Comparison of ENCODE assay signal across 20 cellular contexts in the genomic region with DNA sequence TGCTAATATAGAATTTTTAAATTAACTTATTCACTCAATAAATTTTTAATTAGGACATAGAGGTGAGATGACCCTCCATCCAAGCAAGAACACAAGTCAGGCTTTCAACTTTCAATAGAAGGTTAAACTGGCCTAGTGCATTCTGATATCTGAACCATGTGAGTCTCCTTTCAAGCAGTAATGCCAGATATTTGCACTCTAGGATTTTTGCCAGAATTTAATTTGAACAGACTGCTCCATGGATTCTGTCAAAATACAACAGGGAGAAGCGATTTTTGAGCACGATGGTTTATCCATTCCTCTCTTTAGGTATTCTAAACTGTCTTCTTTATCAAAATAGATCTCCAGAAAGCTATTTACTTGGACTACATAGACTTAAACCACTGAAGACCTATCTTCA.
A peak's percentile ranks its signal among the peaks of the same experiment; 100 is the strongest.
DNase-seq lines count a peak whose midpoint lies in the region; ATAC-seq, FAIRE-seq and TF ChIP-seq lines count a peak whose summit lies in the region.
"Had no signal": no experiment of that assay in that cellular context is flagged by ENCODE, and none has a peak within 500 bp of the region (broad histone marks: within the 10 kb centered on the region; RNA-seq: fewer than 3 reads in every experiment).

No MANE protein-coding gene starts in this region.

- H3K9ac ChIP-seq in GM23248 = no peak overlapping the region
- H3K9ac ChIP-seq: parathyroid adenoma had no signal

- H3K36me3 Mint-ChIP-seq in immature natural killer cell = no peaks in the 10 kb centered on the region
- H3K36me3 Mint-ChIP-seq: activated CD8-positive, alpha-beta memory T cell treated with anti-CD3 and anti-CD28 coated beads, Interleukin-2, amount 10 ng/mL, durations not matched to agents 7 days and 5 days had no signal

- no peaks in the 10 kb centered on the region for H3K27me3 ChIP-seq in GM23248 (replicated peaks; ENCODE audit: insufficient read depth)
- no peaks in the 10 kb centered on the region for H3K27me3 ChIP-seq in esophagus muscularis mucosa
- no peaks in the 10 kb centered on the region for H3K27me3 ChIP-seq in pancreas
- peaks cover 3% of the 10 kb centered on the region for H3K27me3 ChIP-seq in effector memory CD4-positive, alpha-beta T cell (replicated peaks; ENCODE audit: control insufficient read depth, insufficient read depth, low read length, poor library complexity, severe bottlenecking)
- H3K27me3 ChIP-seq: colonic mucosa, SJCRH30 had no signal

- in situ Hi-C loops in GM23248 (cut with MboI) = loop anchor here (10.0 kb wide), 1 partner anchor 209 kb away; no protein-coding TSS in a partner anchor

- no peak for TF ChIP-seq POLR2A in esophagus muscularis mucosa (IDR thresholded peaks at IDR 0.05; ENCODE audit: low read depth)

- 24 to 33% methylated on average over 2 of the region's 2 CpGs for WGBS in GM23248 (ENCODE audit: low coverage in 1 of 2, low lambda C conversion rate in 2 of 2, missing lambda C conversion rate in 2 of 2), 2 experiments
- WGBS in esophagus muscularis mucosa = 21% methylated on average over 2 of the region's 2 CpGs
- WGBS in pancreas, 2 donors = 7 to 9% methylated on average over 2 of the region's 2 CpGs

- no peaks in the 10 kb centered on the region for H4K20me1 ChIP-seq in GM23248 (ENCODE audit: insufficient read depth)

- no peaks in the 10 kb centered on the region; the same call in 1 of the 2 replicates for H3F3A ChIP-seq in GM23248 (ENCODE audit: insufficient read depth)

- H3K9me3 ChIP-seq in GM23248 (ENCODE audit: low read depth) (no peaks in the 10 kb centered on the region), esophagus muscularis mucosa (no peaks in the 10 kb centered on the region), pancreas (no peaks in the 10 kb centered on the region)
- H3K9me3 ChIP-seq in effector memory CD4-positive, alpha-beta T cell (ENCODE audit: control insufficient read depth, low read length) = no peaks in the 10 kb centered on the region
- H3K9me3 ChIP-seq: colonic mucosa, SJCRH30 had no signal

- no peaks in the 10 kb centered on the region for H3K9me3 Mint-ChIP-seq in immature natural killer cell

- DNase-seq in GM23248 = peak; percentile 38
- peak; percentile 64 for DNase-seq in NCI-H69 (lab: John Stamatoyannopoulos, UW)
- no peak for DNase-seq in esophagus muscularis mucosa (ENCODE audit: extremely low spot score)
- DNase-seq in pancreas = no peak
- no peak for DNase-seq in left colon
- DNase-seq in immature natural killer cell = no peak
- DNase-seq in effector memory CD4-positive, alpha-beta T cell = no peak
- DNase-seq: activated CD4-positive, CD25-positive, alpha-beta regulatory T cell treated with anti-CD3 and anti-CD28 coated beads, Interleukin-2, amount 50 U/mL, for 72 hours; activated CD8-positive, alpha-beta memory T cell treated with anti-CD3 and anti-CD28 coated beads, Interleukin-2, amount 10 ng/mL, durations not matched to agents 7 days and 5 days; activated effector memory CD4-positive, alpha-beta T cell treated with Interleukin-2 at 50 U/mL for 16 hours; amygdala; colonic mucosa; NCI-H1048; NCI-H2227 treated with DMSO at 0.1 percent for 48 hours; small intestine; T1000 had no signal

- no peak overlapping the region for H3K4me3 Mint-ChIP-seq in immature natural killer cell
- H3K4me3 Mint-ChIP-seq: activated CD8-positive, alpha-beta memory T cell treated with anti-CD3 and anti-CD28 coated beads, Interleukin-2, amount 10 ng/mL, durations not matched to agents 7 days and 5 days had no signal

- H3K27ac ChIP-seq in GM23248 (no peak overlapping the region), esophagus muscularis mucosa (replicated peaks in 1 of 4) (peak overlapping the region; percentile 62 to 76 (median 70)), pancreas (no peak overlapping the region)
- H3K27ac ChIP-seq in effector memory CD4-positive, alpha-beta T cell (ENCODE audit: insufficient read depth, low read length, poor library complexity, severe bottlenecking) = no peak overlapping the region
- H3K27ac ChIP-seq: C4-2B, colonic mucosa, epithelial cell of prostate, parathyroid adenoma, SJCRH30 had no signal

- H3K4me2 ChIP-seq in GM23248 (ENCODE audit: unreplicated experiment) = no peak overlapping the region

- no peaks in the 10 kb centered on the region for H3K36me3 ChIP-seq in GM23248 (ENCODE audit: low read depth)
- no peaks in the 10 kb centered on the region for H3K36me3 ChIP-seq in esophagus muscularis mucosa
- H3K36me3 ChIP-seq in pancreas = no peaks in the 10 kb centered on the region
- no peaks in the 10 kb centered on the region for H3K36me3 ChIP-seq in effector memory CD4-positive, alpha-beta T cell (ENCODE audit: control insufficient read depth, insufficient read depth, low read length)
- H3K36me3 ChIP-seq: colonic mucosa, SJCRH30 had no signal

- TF ChIP-seq CTCF in esophagus muscularis mucosa (IDR thresholded peaks at IDR 0.05) (no peak), pancreas (IDR thresholded peaks at IDR 0.05) (no peak)

- H3K79me2 ChIP-seq in GM23248 (ENCODE audit: insufficient read depth) = no peaks in the 10 kb centered on the region
- H3K79me2 ChIP-seq: parathyroid adenoma had no signal

- H3K4me3 ChIP-seq in GM23248 (no peak overlapping the region), esophagus muscularis mucosa (no peak overlapping the region), pancreas (no peak overlapping the region)
- H3K4me3 ChIP-seq in effector memory CD4-positive, alpha-beta T cell (ENCODE audit: insufficient read depth, low read depth, low read length, poor library complexity, severe bottlenecking) = no peak overlapping the region
- H3K4me3 ChIP-seq: colonic mucosa, SJCRH30 had no signal

- no peaks in the 10 kb centered on the region for H3K9me2 ChIP-seq in GM23248 (ENCODE audit: insufficient read depth)

- peaks cover 0 to 2% (median 0%) of the 10 kb centered on the region in 3 donors for H3K27me3 Mint-ChIP-seq in immature natural killer cell (ENCODE audit: low read depth in 3 of 3)

- ATAC-seq in pancreas (peak in 3 of 4 donors; percentile 42 to 65 (median 65)), left colon (no peak)
- ATAC-seq: activated CD8-positive, alpha-beta memory T cell treated with anti-CD3 and anti-CD28 coated beads, Interleukin-2, amount 10 ng/mL, durations not matched to agents 7 days and 5 days had no signal

- H2AFZ ChIP-seq in GM23248 = no peak overlapping the region
- H2AFZ ChIP-seq: parathyroid adenoma had no signal

- no peak for TF ChIP-seq EP300 in esophagus muscularis mucosa (IDR thresholded peaks at IDR 0.05)

- H3K4me1 ChIP-seq in GM23248 (ENCODE audit: insufficient read depth) (peaks cover 54% of the 10 kb centered on the region), esophagus muscularis mucosa (peaks cover 17 to 84% (median 78%) of the 10 kb centered on the region in 4 donors), pancreas (peaks cover 0 to 8% (median 0%) of the 10 kb centered on the region in 3 donors)
- no peaks in the 10 kb centered on the region for H3K4me1 ChIP-seq in effector memory CD4-positive, alpha-beta T cell (ENCODE audit: control insufficient read depth, insufficient read depth, low read length, poor library complexity, severe bottlenecking)
- H3K4me1 ChIP-seq: colonic mucosa, parathyroid adenoma had no signal

- H3K4me1 Mint-ChIP-seq in immature natural killer cell = no peaks in the 10 kb centered on the region
- H3K4me1 Mint-ChIP-seq: activated CD8-positive, alpha-beta memory T cell treated with anti-CD3 and anti-CD28 coated beads, Interleukin-2, amount 10 ng/mL, durations not matched to agents 7 days and 5 days had no signal

- no peak overlapping the region for H3K27ac Mint-ChIP-seq in immature natural killer cell
- H3K27ac Mint-ChIP-seq: activated CD8-positive, alpha-beta memory T cell treated with anti-CD3 and anti-CD28 coated beads, Interleukin-2, amount 10 ng/mL, durations not matched to agents 7 days and 5 days had no signal

- no peak for FAIRE-seq in pancreas (lab: Jason Lieb, UNC)
- FAIRE-seq: small intestine had no signal

- intact Hi-C loops in esophagus muscularis mucosa (cut with DNase I) (loop anchor here (5.0 kb wide), 1 partner anchor 66 kb away; no protein-coding TSS in a partner anchor), pancreas (cut with DNase I) (loop anchor here in 2 of 3 donors (10.0 kb wide), 2 partner anchors 229 to 239 kb away; no protein-coding TSS in a partner anchor), left colon (cut with DNase I, micrococcal nuclease) (loop anchor here in 1 of 2 donors (10.0 kb wide), 1 partner anchor 209 kb away; no protein-coding TSS in a partner anchor)

Comparison
In these comparisons a context has a peak if more than half of its experiments do, and no peak if none do; other contexts are left out.
1. DNase-seq: peak in GM23248 (single experiment) and NCI-H69 (single experiment); none in esophagus muscularis mucosa (single experiment), pancreas (0 of 6), left colon (0 of 2), immature natural killer cell (0 of 3) and effector memory CD4-positive, alpha-beta T cell (0 of 3).
2. H3K27ac ChIP-seq: peak in esophagus muscularis mucosa (4 of 4); none in GM23248 (single experiment), pancreas (0 of 4) and effector memory CD4-positive, alpha-beta T cell (single experiment).